ENCODE assay signal across 22 cellular contexts in the genomic region with DNA sequence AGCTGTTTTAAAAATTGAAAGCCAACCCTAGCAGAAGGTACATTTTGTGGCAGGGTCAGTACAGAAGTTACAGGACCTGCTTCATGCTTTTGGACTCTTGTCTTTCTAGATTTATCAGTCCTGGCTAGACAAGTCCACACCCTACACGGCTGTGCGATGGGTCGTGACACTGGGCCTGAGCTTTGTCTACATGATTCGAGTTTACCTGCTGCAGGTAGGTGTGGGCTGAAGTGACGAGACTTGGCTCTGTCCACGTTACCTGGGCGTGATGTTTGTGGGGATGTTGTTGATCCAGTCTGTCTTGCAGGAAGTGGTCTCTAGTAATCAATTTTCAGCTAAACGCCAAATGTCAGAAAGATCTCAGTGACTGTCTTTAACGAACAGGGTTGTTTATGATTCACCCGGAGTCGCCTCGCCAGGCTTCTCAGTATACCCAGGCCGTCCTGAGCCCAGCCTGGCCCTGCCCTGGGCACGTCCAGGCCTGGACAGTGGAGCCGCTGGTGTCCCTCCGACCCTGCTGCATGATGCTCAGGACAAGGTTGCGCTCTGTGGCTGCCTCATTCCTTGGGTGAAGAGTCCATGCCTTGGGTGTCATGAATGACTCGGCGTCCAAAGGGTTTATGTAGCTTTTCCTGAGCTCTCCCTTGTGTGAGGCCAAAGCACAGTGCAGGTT. TPM values are rescaled to one million over a fixed set of nuclear protein-coding genes. Genes with fewer than 3 reads are reported as not detected.
DNase-seq lines count a peak whose midpoint lies in the region; ATAC-seq and TF ChIP-seq lines count a peak whose summit lies in the region.
"Had no signal": no experiment of that assay in that cellular context is flagged by ENCODE, and none has a peak within 500 bp of the region (broad histone marks: within the 10 kb centered on the region; RNA-seq: fewer than 3 reads in every experiment).

No MANE protein-coding gene starts in this region.

- no peak overlapping the region for H4K8ac ChIP-seq in trophoblast cell (ENCODE audit: low read depth, low read length)

- no peak overlapping the region for H2AFZ ChIP-seq in trophoblast cell (ENCODE audit: insufficient read depth, low read length, poor library complexity)

- TF ChIP-seq CTCF in CD8-positive, alpha-beta T cell (IDR thresholded peaks at IDR 0.05): no peak
- TF ChIP-seq CTCF in WTC11 (IDR thresholded peaks at IDR 0.05): no peak

- H3K4me1 ChIP-seq in CD8-positive, alpha-beta T cell (ENCODE audit: insufficient read depth, low read length): peaks cover 33% of the 10 kb centered on the region
- H3K4me1 ChIP-seq in esophagus (ENCODE audit: control insufficient read depth in 2 of 2, insufficient read depth in 2 of 2, low read length in 1 of 2): peaks cover 9 to 27% of the 10 kb centered on the region in 2 donors
- peaks cover 5 to 9% of the 10 kb centered on the region in 2 experiments for H3K4me1 ChIP-seq in trophoblast cell (ENCODE audit: control insufficient read depth in 1 of 2, insufficient read depth in 2 of 2, low read length in 2 of 2)

- H2BK120ac ChIP-seq in trophoblast cell (ENCODE audit: insufficient read depth, low read length, poor library complexity): no peak overlapping the region

- no peak overlapping the region for H2BK5ac ChIP-seq in trophoblast cell (ENCODE audit: low read depth, low read length, poor library complexity)

- peak overlapping the region; percentile 52 for H3K27ac Mint-ChIP-seq in CD8-positive, alpha-beta T cell
- H3K27ac Mint-ChIP-seq in WTC11: peak overlapping the region; percentile 63; the same call in 1 of the 2 replicates

- DNase-seq in CD8-positive, alpha-beta T cell: no peak
- DNase-seq in WTC11 (ENCODE audit: low spot score) (no peak), trophoblast cell (no peak), epidermal melanocyte (ENCODE audit: insufficient read length, low spot score) (no peak), HuH-7.5 (ENCODE audit: low spot score) (no peak)
- DNase-seq: activated CD4-positive, alpha-beta T cell treated with anti-CD3 and anti-CD28 coated beads for 4 hours; activated T-cell treated with anti-CD3 and anti-CD28 coated beads, Interleukin-2, amount 50 U/mL, for 4 hours; amygdala; Caco-2; DMS53; hypothalamus; NCI-H1694; NCI-H446 treated with DMSO at 0.1 percent for 48 hours; NCI-H774; stimulated activated CD4-positive, alpha-beta T cell treated with anti-CD3 and anti-CD28 coated beads, Interleukin-2, amount 100 ng/mL, for 24 hours; stomach; thyroid gland had no signal

- H3K36me3 ChIP-seq in CD8-positive, alpha-beta T cell (ENCODE audit: insufficient read depth, low read length): peaks cover 47% of the 10 kb centered on the region
- peaks cover 11 to 51% of the 10 kb centered on the region in 2 donors for H3K36me3 ChIP-seq in esophagus (ENCODE audit: control insufficient read depth in 2 of 2, insufficient read depth in 2 of 2, low read length in 1 of 2)
- peaks cover 69 to 82% of the 10 kb centered on the region in 2 experiments for H3K36me3 ChIP-seq in trophoblast cell (ENCODE audit: control insufficient read depth in 1 of 2, insufficient read depth in 2 of 2, low read length in 2 of 2)

- H3K4me2 ChIP-seq in trophoblast cell (ENCODE audit: low read length): no peak overlapping the region
- H3K4me2 ChIP-seq: BLaER1 had no signal

- H3K9ac ChIP-seq in trophoblast cell (ENCODE audit: low read length): no peak overlapping the region
- H3K9ac ChIP-seq: BLaER1 had no signal

- peaks cover 82% of the 10 kb centered on the region for H3K36me3 Mint-ChIP-seq in CD8-positive, alpha-beta T cell
- peaks cover 49% of the 10 kb centered on the region for H3K36me3 Mint-ChIP-seq in WTC11

- CTCF ChIA-PET in CD8-positive, alpha-beta T cell (lab: Charles Lee): interaction anchor here (1.0 to 2.2 kb wide), 3 partner anchors 127 to 223 kb away, joined by 3 to 8 read pairs (median 5); partner anchors contain the start of gene FAAP20
- CTCF ChIA-PET in WTC11 (lab: Charles Lee): interaction anchor here (0.5 kb wide), 1 partner anchor 192 kb away, joined by 3 read pairs; no protein-coding TSS in a partner anchor

- peaks cover 50% of the 10 kb centered on the region for H3K4me1 Mint-ChIP-seq in CD8-positive, alpha-beta T cell (ENCODE audit: low read depth)
- H3K4me1 Mint-ChIP-seq in WTC11: peaks cover 11% of the 10 kb centered on the region

- no peaks in the 10 kb centered on the region for H3K9me3 ChIP-seq in CD8-positive, alpha-beta T cell (ENCODE audit: low read length)
- no peaks in the 10 kb centered on the region for H3K9me3 ChIP-seq in esophagus (ENCODE audit: control insufficient read depth in 2 of 2, insufficient read depth in 1 of 2, low read depth in 1 of 2, low read length in 1 of 2)
- H3K9me3 ChIP-seq in trophoblast cell (ENCODE audit: insufficient read depth, low read depth, low read length): no peaks in the 10 kb centered on the region
- H3K9me3 ChIP-seq: BLaER1, Caco-2, right atrium auricular region, stomach, thyroid gland had no signal

- ATAC-seq in CD8-positive, alpha-beta T cell: no peak
- no peak for ATAC-seq in WTC11
- ATAC-seq in GM21528 (IDR thresholded peaks at IDR 0.05; ENCODE audit: low FRiP score, unreplicated experiment): no peak
- ATAC-seq: activated T-cell treated with anti-CD3 and anti-CD28 coated beads, Interleukin-2, amount 50 U/mL, for 4 hours; HCT116 had no signal

- no peaks in the 10 kb centered on the region for H3K79me1 ChIP-seq in trophoblast cell (ENCODE audit: low read length)

- H3K27ac ChIP-seq in CD8-positive, alpha-beta T cell (ENCODE audit: low read depth, low read length): no peak overlapping the region
- H3K27ac ChIP-seq in esophagus (ENCODE audit: low read depth in 2 of 2, low read length in 1 of 2) (peak overlapping the region; percentile 76 to 96), trophoblast cell (ENCODE audit: low read depth, low read length) (no peak overlapping the region)
- H3K27ac ChIP-seq: BLaER1, right atrium auricular region, stomach, thyroid gland had no signal

- peaks cover 9% of the 10 kb centered on the region for H3K79me2 ChIP-seq in trophoblast cell (ENCODE audit: control insufficient read depth, insufficient read depth, low read length, poor library complexity)

- 76 to 77% methylated on average over 19 of the region's 19 CpGs for WGBS in esophagus, 2 donors
- WGBS in trophoblast cell (ENCODE audit: extremely low coverage, insufficient coverage, insufficient read length): no CpG with 5 or more reads among the region's 19 CpGs

- POLR2A ChIA-PET in CD8-positive, alpha-beta T cell (lab: Charles Lee): no interaction called here
- POLR2A ChIA-PET in WTC11 (lab: Charles Lee): no interaction called here

- H3K14ac ChIP-seq in trophoblast cell (ENCODE audit: low read length): no peak overlapping the region

- H4K12ac ChIP-seq in trophoblast cell (ENCODE audit: low read depth, low read length): no peak overlapping the region

- no peak overlapping the region for H4K91ac ChIP-seq in trophoblast cell (ENCODE audit: low read depth, low read length)

- no peaks in the 10 kb centered on the region for H3K27me3 ChIP-seq in CD8-positive, alpha-beta T cell (ENCODE audit: insufficient read depth, low read length)
- H3K27me3 ChIP-seq in esophagus (ENCODE audit: control insufficient read depth in 1 of 2, insufficient read depth in 2 of 2, low read length in 2 of 2) (no peaks in the 10 kb centered on the region), trophoblast cell (ENCODE audit: insufficient read depth, low read length) (no peaks in the 10 kb centered on the region)
- H3K27me3 ChIP-seq: BLaER1, right atrium auricular region, stomach, thyroid gland had no signal

- H2BK12ac ChIP-seq in trophoblast cell (ENCODE audit: low read length): no peak overlapping the region

- peak overlapping the region; percentile 2 for H3K18ac ChIP-seq in trophoblast cell (ENCODE audit: low read length)

- no peak overlapping the region for H3K23ac ChIP-seq in trophoblast cell (ENCODE audit: low read length)

- no peaks in the 10 kb centered on the region for H3K9me3 Mint-ChIP-seq in CD8-positive, alpha-beta T cell
- no peaks in the 10 kb centered on the region for H3K9me3 Mint-ChIP-seq in WTC11
- H3K9me3 Mint-ChIP-seq: activated T-cell treated with anti-CD3 and anti-CD28 coated beads, Interleukin-2, amount 50 U/mL, for 4 hours had no signal

- H2AK5ac ChIP-seq in trophoblast cell (ENCODE audit: low read length): no peak overlapping the region

- no peak overlapping the region for H3K4me3 Mint-ChIP-seq in CD8-positive, alpha-beta T cell
- no peak overlapping the region for H3K4me3 Mint-ChIP-seq in WTC11
- H3K4me3 Mint-ChIP-seq: activated T-cell treated with anti-CD3 and anti-CD28 coated beads, Interleukin-2, amount 50 U/mL, for 4 hours had no signal

- intact Hi-C loops in CD8-positive, alpha-beta T cell (cut with DNase I, micrococcal nuclease): loop anchor here in 1 of 2 experiments (10.0 kb wide), 2 partner anchors 622 to 1498 kb away; partner anchors contain the start of gene NADK

- no peaks in the 10 kb centered on the region for H3K27me3 Mint-ChIP-seq in CD8-positive, alpha-beta T cell (ENCODE audit: low read depth)
- no peaks in the 10 kb centered on the region for H3K27me3 Mint-ChIP-seq in WTC11 (ENCODE audit: low read depth)

- H3K4me3 ChIP-seq in CD8-positive, alpha-beta T cell (ENCODE audit: low read depth, low read length): no peak overlapping the region
- H3K4me3 ChIP-seq in esophagus (ENCODE audit: low read depth in 1 of 2, low read length in 2 of 2): no peak overlapping the region
- H3K4me3 ChIP-seq in trophoblast cell (ENCODE audit: low read depth, low read length): no peak overlapping the region
- H3K4me3 ChIP-seq: BLaER1, right atrium auricular region, stomach, thyroid gland had no signal

- no peak overlapping the region for H3K4ac ChIP-seq in trophoblast cell (ENCODE audit: low read depth, low read length)

TF ChIP-seq in WTC11, 78 proteins besides CTCF, POLR2A, EP300 and RAD21 (continues in another document):
- no peak for TF ChIP-seq ZNF671 (CRISPR knock-in tag; IDR thresholded peaks at IDR 0.05)
- no peak for TF ChIP-seq NR2C2 (CRISPR knock-in tag; IDR thresholded peaks at IDR 0.05)
- TF ChIP-seq, protein P1, sequence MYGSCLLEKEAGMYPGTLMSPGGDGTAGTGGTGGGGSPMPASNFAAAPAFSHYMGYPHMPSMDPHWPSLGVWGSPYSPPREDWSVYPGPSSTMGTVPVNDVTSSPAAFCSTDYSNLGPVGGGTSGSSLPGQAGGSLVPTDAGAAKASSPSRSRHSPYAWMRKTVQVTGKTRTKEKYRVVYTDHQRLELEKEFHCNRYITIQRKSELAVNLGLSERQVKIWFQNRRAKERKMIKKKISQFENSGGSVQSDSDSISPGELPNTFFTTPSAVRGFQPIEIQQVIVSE (CRISPR knock-in tag; IDR thresholded peaks at IDR 0.05; ENCODE audit: borderline replicate concordance): no peak
- TF ChIP-seq HMGA2 (CRISPR knock-in tag; IDR thresholded peaks at IDR 0.05): no peak

RNA-seq across cellular contexts. Expression of gene RER1, which starts 5.5 kb away (rescaled TPM):
- total RNA-seq in CD8-positive, alpha-beta T cell: 10 to 100 TPM; 54.6 to 58.7 TPM
- 72.1 to 80.4 TPM (median 79.8 TPM) in 3 replicates for total RNA-seq in WTC11 (2021)
- polyA plus RNA-seq in esophagus: 100 to 1,000 TPM in 1 of 2 donors, 10 to 100 TPM in 1; 85.8 to 116 TPM
- polyA plus RNA-seq in trophoblast cell (2013): 186 and 190 TPM in 2 replicates

RNA-seq across cellular contexts. Expression of gene MORN1, which starts 5.8 kb away (rescaled TPM):
- total RNA-seq in CD8-positive, alpha-beta T cell: 1 to 10 TPM; 4.9 to 5.0 TPM
- 14.5 to 19.7 TPM (median 18.5 TPM) in 3 replicates for total RNA-seq in WTC11 (2021)
- polyA plus RNA-seq in esophagus: 1 to 10 TPM; 3.0 to 5.8 TPM
- 3.2 and 3.5 TPM in 2 replicates for polyA plus RNA-seq in trophoblast cell (2013)

RNA-seq across cellular contexts. Expression of gene PEX10, which starts 15.2 kb away (rescaled TPM):
- 10 to 100 TPM; 11.6 to 11.8 TPM for total RNA-seq in CD8-positive, alpha-beta T cell
- 28.6 to 31.7 TPM (median 29.3 TPM) in 3 replicates for total RNA-seq in WTC11 (2021)
- polyA plus RNA-seq in esophagus: 10 to 100 TPM; 19.7 to 21.1 TPM
- polyA plus RNA-seq in trophoblast cell (2013): 9.4 and 9.5 TPM in 2 replicates

Comparison
In these comparisons a context has a peak if more than half of its experiments do, and no peak if none do; other contexts are left out.
1. H3K27ac ChIP-seq: peak in esophagus (2 of 2); none in CD8-positive, alpha-beta T cell (single experiment) and trophoblast cell (single experiment).